ENCODE assay signal across 17 cellular contexts in genomic region chr10:92857904-92858514, GRCh38.
"Had no signal": no experiment of that assay in that cellular context is flagged by ENCODE, and none has a peak within 500 bp of the region (broad histone marks: within the 10 kb centered on the region; RNA-seq: fewer than 3 reads in every experiment).

No MANE protein-coding gene starts in this region.

- H3K4me3 ChIP-seq: dorsolateral prefrontal cortex, pancreas, sigmoid colon, spleen, suprapubic skin had no signal

- DNase-seq: activated CD4-positive, alpha-beta T cell treated with anti-CD3 and anti-CD28 coated beads, Interleukin-2, amount 50 U/mL, for 4 hours; activated naive CD4-positive, alpha-beta T cell treated with anti-CD3 and anti-CD28 coated beads for 36 hours; activated naive CD8-positive, alpha-beta T cell treated with anti-CD3 and anti-CD28 coated beads, Interleukin-2, amount 50 U/mL, for 24 hours; dorsolateral prefrontal cortex; kidney glomerular epithelial cell; left ventricle myocardium superior; mesenchymal stem cell; naive thymus-derived CD8-positive, alpha-beta T cell; pancreas; sigmoid colon; spleen; trophoblast cell had no signal

- H3K36me3 ChIP-seq: pancreas, sigmoid colon, spleen, suprapubic skin had no signal

- H3K4me1 Mint-ChIP-seq: activated naive CD8-positive, alpha-beta T cell treated with anti-CD3 and anti-CD28 coated beads, Interleukin-2, amount 50 U/mL, for 24 hours had no signal

- H3K27ac Mint-ChIP-seq: activated naive CD4-positive, alpha-beta T cell treated with anti-CD3 and anti-CD28 coated beads for 36 hours; activated naive CD8-positive, alpha-beta T cell treated with anti-CD3 and anti-CD28 coated beads, Interleukin-2, amount 50 U/mL, for 24 hours; activated T-helper 2 cell treated with anti-CD3 and anti-CD28 coated beads, Interferon-gamma antibody, Interleukin-2, Interleukin-4, amounts not matched to agents 10 μg/mL and 5 μg/mL and 100 μg/mL, durations not matched to agents 14 hours and 24 hours and 36 hours; stimulated activated naive CD8-positive, alpha-beta T cell treated with anti-CD3 and anti-CD28 coated beads, Interleukin-15, Interleukin-2, amounts not matched to agents 100 ng/mL and 50 ng/mL, for 24 hours had no signal

- H3K27me3 ChIP-seq: dorsolateral prefrontal cortex, pancreas, sigmoid colon, spleen, suprapubic skin had no signal

- H3K27me3 Mint-ChIP-seq: activated naive CD8-positive, alpha-beta T cell treated with anti-CD3 and anti-CD28 coated beads, Interleukin-2, amount 50 U/mL, for 24 hours; naive thymus-derived CD8-positive, alpha-beta T cell; stimulated activated naive CD8-positive, alpha-beta T cell treated with anti-CD3 and anti-CD28 coated beads, Interleukin-15, Interleukin-2, amounts not matched to agents 100 ng/mL and 50 ng/mL, for 24 hours had no signal

- H3K4me3 Mint-ChIP-seq: activated naive CD4-positive, alpha-beta T cell treated with anti-CD3 and anti-CD28 coated beads for 36 hours; activated naive CD8-positive, alpha-beta T cell treated with anti-CD3 and anti-CD28 coated beads, Interleukin-2, amount 50 U/mL, for 24 hours; stimulated activated naive CD8-positive, alpha-beta T cell treated with anti-CD3 and anti-CD28 coated beads, Interleukin-15, Interleukin-2, amounts not matched to agents 100 ng/mL and 50 ng/mL, for 24 hours had no signal

- H3K9me3 ChIP-seq: pancreas had no signal

- H3K27ac ChIP-seq: dorsolateral prefrontal cortex, pancreas, sigmoid colon, spleen, suprapubic skin had no signal

- H3K4me1 ChIP-seq: pancreas, sigmoid colon, suprapubic skin had no signal

- ATAC-seq: activated CD4-positive, CD25-positive, alpha-beta regulatory T cell treated with anti-CD3 and anti-CD28 coated beads, Interleukin-2, amount 50 U/mL, for 24 hours; activated naive CD8-positive, alpha-beta T cell treated with anti-CD3 and anti-CD28 coated beads, Interleukin-2, amount 50 U/mL, for 24 hours; esophagus mucosa; left ventricle myocardium superior; naive thymus-derived CD8-positive, alpha-beta T cell; pancreas had no signal

- FAIRE-seq: pancreas had no signal
